14 cellular contexts compared by ENCODE assay signal in the genomic region with DNA sequence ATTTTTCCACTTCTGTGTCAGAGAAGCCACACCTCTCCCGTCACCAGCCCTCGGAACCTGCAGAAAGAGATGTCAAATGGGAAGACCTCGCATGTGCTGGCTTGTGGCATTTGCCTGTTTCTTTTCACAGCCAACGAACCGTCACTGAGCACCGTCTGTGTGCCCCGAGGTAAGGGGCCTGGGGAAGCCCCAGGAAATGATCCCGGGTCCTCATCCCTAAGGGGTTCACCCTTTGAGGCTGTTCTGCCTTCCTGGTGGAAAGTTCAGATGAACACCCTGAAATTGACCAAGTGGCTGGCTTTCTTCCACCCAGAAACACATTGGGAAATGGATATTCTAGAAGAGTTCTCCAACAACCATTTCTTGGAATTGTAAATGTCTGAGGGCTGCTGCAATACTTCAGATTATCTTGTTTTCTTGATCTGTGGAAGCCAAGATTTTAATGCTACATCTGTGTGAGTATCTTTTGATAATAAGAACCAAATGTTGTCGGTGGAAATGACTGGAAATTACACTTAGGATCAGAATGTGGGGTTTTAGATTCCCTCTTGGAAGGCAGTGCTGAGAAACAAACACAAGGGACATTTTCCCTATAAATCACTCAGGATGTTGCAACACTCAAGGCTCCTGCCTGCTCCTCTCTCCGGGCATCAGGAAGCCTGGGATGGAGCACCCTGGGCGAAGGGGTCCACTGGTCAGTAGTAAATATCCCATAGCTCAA. TPM values are rescaled to one million over a fixed set of nuclear protein-coding genes. Genes with fewer than 3 reads are reported as not detected.
DNase-seq lines count a peak whose midpoint lies in the region; ATAC-seq, FAIRE-seq and TF ChIP-seq lines count a peak whose summit lies in the region.
"Had no signal": no experiment of that assay in that cellular context is flagged by ENCODE, and none has a peak within 500 bp of the region (broad histone marks: within the 10 kb centered on the region; RNA-seq: fewer than 3 reads in every experiment).

No MANE protein-coding gene starts in this region.

- H3K4me3 Mint-ChIP-seq in naive thymus-derived CD4-positive, alpha-beta T cell: no peak overlapping the region
- H3K4me3 Mint-ChIP-seq: effector memory CD8-positive, alpha-beta T cell had no signal

- peak overlapping the region; percentile 78 for H3K9ac ChIP-seq in adipocyte (ENCODE audit: low read length)
- H3K9ac ChIP-seq: BLaER1 had no signal

- H3K27me3 Mint-ChIP-seq in naive thymus-derived CD4-positive, alpha-beta T cell: peaks cover 0 to 6% (median 0%) of the 10 kb centered on the region in 5 donors

- no peaks in the 10 kb centered on the region for H3K9me3 ChIP-seq in adipocyte (ENCODE audit: control insufficient read depth, low read length)
- H3K9me3 ChIP-seq in psoas muscle: no peaks in the 10 kb centered on the region
- no peaks in the 10 kb centered on the region for H3K9me3 ChIP-seq in naive thymus-derived CD4-positive, alpha-beta T cell (ENCODE audit: control insufficient read depth in 2 of 3, low read length in 3 of 3)
- H3K9me3 ChIP-seq: BLaER1, SJCRH30 had no signal

- H3K27ac ChIP-seq in psoas muscle: peak overlapping the region; percentile 46
- H3K27ac ChIP-seq in naive thymus-derived CD4-positive, alpha-beta T cell (ENCODE audit: low read depth, low read length): no peak overlapping the region
- H3K27ac ChIP-seq: BLaER1, SJCRH30 had no signal

- H3K36me3 Mint-ChIP-seq in naive thymus-derived CD4-positive, alpha-beta T cell: no peaks in the 10 kb centered on the region

- H3K4me3 ChIP-seq in adipocyte (ENCODE audit: low read length) (peak overlapping the region; percentile 26), psoas muscle (no peak overlapping the region)
- H3K4me3 ChIP-seq in naive thymus-derived CD4-positive, alpha-beta T cell (ENCODE audit: low read length): no peak overlapping the region
- H3K4me3 ChIP-seq: BLaER1, SJCRH30 had no signal

- H3K9me3 Mint-ChIP-seq in naive thymus-derived CD4-positive, alpha-beta T cell: no peaks in the 10 kb centered on the region
- H3K9me3 Mint-ChIP-seq: effector memory CD8-positive, alpha-beta T cell had no signal

- CTCF ChIA-PET in naive thymus-derived CD4-positive, alpha-beta T cell (lab: Charles Lee): no interaction called here

- WGBS in psoas muscle, 3 donors: 57 to 70% (median 68%) methylated on average over 11 of the region's 11 CpGs

- H3K4me1 ChIP-seq in adipocyte (ENCODE audit: control insufficient read depth, insufficient read depth, low read length) (peaks cover 56% of the 10 kb centered on the region), psoas muscle (no peaks in the 10 kb centered on the region)
- no peaks in the 10 kb centered on the region for H3K4me1 ChIP-seq in naive thymus-derived CD4-positive, alpha-beta T cell (ENCODE audit: control insufficient read depth in 2 of 2, insufficient read depth in 2 of 2, low read length in 2 of 2)
- H3K4me1 ChIP-seq: BLaER1, SJCRH30 had no signal

- DNase-seq in AG09319 (ENCODE audit: extremely low read depth, low read depth) (peak; percentile 96), adipocyte (ENCODE audit: low read depth) (peak; percentile 95), Right ventricle myocardium superior (peak; percentile 52), psoas muscle (peak; percentile 34 to 59), SIG-M5 (lab: John Stamatoyannopoulos, UW) (no peak), frontal cortex (ENCODE audit: low spot score in 2 of 2) (no peak), NCI-H2081 treated with DMSO at 0.1 percent for 48 hours (lab: John Stamatoyannopoulos, UW) (no peak)
- DNase-seq in naive thymus-derived CD4-positive, alpha-beta T cell: no peak
- DNase-seq: effector memory CD8-positive, alpha-beta T cell; NCI-H510A; SJCRH30 had no signal

- H3K27ac Mint-ChIP-seq in naive thymus-derived CD4-positive, alpha-beta T cell: no peak overlapping the region
- H3K27ac Mint-ChIP-seq: effector memory CD8-positive, alpha-beta T cell had no signal

- POLR2A ChIA-PET in naive thymus-derived CD4-positive, alpha-beta T cell (lab: Charles Lee): no interaction called here

- no peak for FAIRE-seq in frontal cortex (lab: Jason Lieb, UNC)
- FAIRE-seq: islet of Langerhans had no signal

- ATAC-seq in Right ventricle myocardium superior (ENCODE audit: poor library complexity) (peak; percentile 59), psoas muscle (peak in 3 of 4 donors; percentile 45 to 71 (median 56))
- ATAC-seq in naive thymus-derived CD4-positive, alpha-beta T cell: no peak
- ATAC-seq: effector memory CD8-positive, alpha-beta T cell had no signal

- no peaks in the 10 kb centered on the region for H3K4me1 Mint-ChIP-seq in naive thymus-derived CD4-positive, alpha-beta T cell

- H3K27me3 ChIP-seq in adipocyte (replicated peaks; ENCODE audit: control insufficient read depth, insufficient read depth, low read length) (no peaks in the 10 kb centered on the region), psoas muscle (ENCODE audit: insufficient read depth in 3 of 3, low read length in 2 of 3) (no peaks in the 10 kb centered on the region)
- no peaks in the 10 kb centered on the region for H3K27me3 ChIP-seq in naive thymus-derived CD4-positive, alpha-beta T cell (ENCODE audit: control insufficient read depth in 2 of 2, insufficient read depth in 2 of 2, low read length in 2 of 2)
- H3K27me3 ChIP-seq: BLaER1, SJCRH30 had no signal

- H3K36me3 ChIP-seq in adipocyte (ENCODE audit: control insufficient read depth, insufficient read depth, low read length, severe bottlenecking) (no peaks in the 10 kb centered on the region), psoas muscle (ENCODE audit: insufficient read depth in 1 of 2, low read depth in 1 of 2) (no peaks in the 10 kb centered on the region)
- H3K36me3 ChIP-seq in naive thymus-derived CD4-positive, alpha-beta T cell (ENCODE audit: control insufficient read depth in 2 of 3, insufficient read depth in 3 of 3, low read length in 3 of 3): no peaks in the 10 kb centered on the region
- H3K36me3 ChIP-seq: BLaER1, SJCRH30 had no signal

- intact Hi-C loops in Right ventricle myocardium superior (cut with DNase I) (no loop called here), psoas muscle (cut with DNase I) (no loop called here)
- intact Hi-C loops in naive thymus-derived CD4-positive, alpha-beta T cell (cut with micrococcal nuclease): no loop called here

- TF ChIP-seq CTCF in AG09319 (IDR thresholded peaks at IDR 0.05; ENCODE audit: low read depth, low read length) (no peak), psoas muscle (IDR thresholded peaks at IDR 0.05) (no peak)

RNA-seq across cellular contexts. Expression of gene RIBC2, which starts 37.6 kb away (rescaled TPM):
- total RNA-seq in Right ventricle myocardium superior (not detected), psoas muscle (not detected), frontal cortex (0.41 TPM)
- polyA plus RNA-seq in psoas muscle: under 1 TPM in 1 of 3 donors, not detected in 2; 0.04 TPM
- total RNA-seq in naive thymus-derived CD4-positive, alpha-beta T cell: 1 to 10 TPM in 2 of 5 experiments, under 1 TPM in 1, not detected in 2; 0.59 to 9.5 (median 1.4) TPM
- polyA plus RNA-seq in naive thymus-derived CD4-positive, alpha-beta T cell: not detected
- total RNA-seq: SJCRH30 had no signal

RNA-seq across cellular contexts. Expression of gene SMC1B, which starts 37.7 kb away (rescaled TPM):
- total RNA-seq in Right ventricle myocardium superior (not detected), psoas muscle (not detected), frontal cortex (not detected)
- polyA plus RNA-seq in psoas muscle: not detected
- total RNA-seq in naive thymus-derived CD4-positive, alpha-beta T cell: under 1 TPM in 2 of 5 experiments, not detected in 3; 0.11 to 0.70 TPM
- polyA plus RNA-seq in naive thymus-derived CD4-positive, alpha-beta T cell: not detected
- total RNA-seq: posterior vena cava, SJCRH30 had no signal

RNA-seq across cellular contexts. Expression of gene FBLN1, which starts 51.6 kb away (rescaled TPM):
- total RNA-seq in Right ventricle myocardium superior (89.5 TPM), psoas muscle (10 to 100 TPM; 19.3 to 95.7 (median 29.3) TPM), frontal cortex (25.7 TPM)
- 10 to 100 TPM; 10.5 to 14.0 (median 12.0) TPM for polyA plus RNA-seq in psoas muscle
- 1 to 10 TPM in 1 of 5 experiments, under 1 TPM in 1, not detected in 3; 0.11 to 1.1 TPM for total RNA-seq in naive thymus-derived CD4-positive, alpha-beta T cell
- not detected for polyA plus RNA-seq in naive thymus-derived CD4-positive, alpha-beta T cell

Comparison
In these comparisons a context has a peak if more than half of its experiments do, and no peak if none do; other contexts are left out.
1. DNase-seq: peak in AG09319 (single experiment), adipocyte (single experiment), Right ventricle myocardium superior (single experiment) and psoas muscle (2 of 2); none in SIG-M5 (single experiment), frontal cortex (0 of 2), NCI-H2081 treated with DMSO at 0.1 percent for 48 hours (single experiment) and naive thymus-derived CD4-positive, alpha-beta T cell (0 of 9).
2. RNA of gene FBLN1, which starts 51.6 kb away (total RNA-seq): 89.5 TPM in Right ventricle myocardium superior (single experiment), 19.3 to 95.7 TPM in psoas muscle and 25.7 TPM in frontal cortex (single experiment); 0.11 to 1.1 TPM in naive thymus-derived CD4-positive, alpha-beta T cell; every median in the first group is over 4 times any median in the second.